In the genomic region with DNA sequence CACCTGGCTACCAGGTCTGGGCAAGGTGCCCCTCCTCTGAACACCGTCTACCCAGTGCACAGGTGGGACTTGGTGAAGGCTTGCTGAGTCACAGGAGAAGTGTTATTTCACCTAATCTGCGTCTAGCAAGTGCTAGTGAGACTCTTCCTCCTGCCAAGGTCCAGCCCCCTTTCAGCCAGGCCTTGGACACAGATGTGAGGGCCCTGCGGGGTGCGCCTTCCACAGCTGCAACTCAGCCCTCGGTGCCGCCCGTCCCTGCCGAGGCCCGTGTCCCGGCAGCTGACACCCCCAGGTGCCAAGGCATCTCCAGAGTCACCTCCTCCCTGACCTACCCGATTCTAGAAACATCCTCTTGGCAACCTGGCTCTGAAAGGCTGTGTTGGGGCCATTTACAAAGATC, we compare ENCODE assay signal across 20 cellular contexts. TPM values are rescaled to one million over a fixed set of nuclear protein-coding genes. Genes with fewer than 3 reads are reported as not detected.
DNase-seq lines count a peak whose midpoint lies in the region; ATAC-seq and TF ChIP-seq lines count a peak whose summit lies in the region.
"Had no signal": no experiment of that assay in that cellular context is flagged by ENCODE, and none has a peak within 500 bp of the region (broad histone marks: within the 10 kb centered on the region; RNA-seq: fewer than 3 reads in every experiment).

No MANE protein-coding gene starts in this region.

- H2AFZ ChIP-seq in SK-N-SH (ENCODE audit: low read depth) (no peak overlapping the region), neuronal stem cell (ENCODE audit: low read length) (no peak overlapping the region)

- no peaks in the 10 kb centered on the region for H3K9me2 ChIP-seq in SK-N-SH

- H3K4me1 ChIP-seq in SK-N-SH (ENCODE audit: control insufficient read depth in 1 of 2, insufficient read depth in 2 of 2, low read depth in 1 of 2, low read length in 1 of 2) (peaks cover 0 to 36% of the 10 kb centered on the region in 2 experiments; a peak in 2 of 4 replicates), neuronal stem cell (ENCODE audit: control insufficient read depth in 2 of 2, insufficient read depth in 1 of 2, low read depth in 1 of 2, low read length in 2 of 2) (peaks cover 0 to 2% of the 10 kb centered on the region in 2 donors), aorta (ENCODE audit: control insufficient read depth in 1 of 2, insufficient read depth in 2 of 2, low read length in 2 of 2) (no peaks in the 10 kb centered on the region), body of pancreas (no peaks in the 10 kb centered on the region)
- H3K4me1 ChIP-seq: SJSA1 had no signal

- POLR2A ChIA-PET in SK-N-SH (lab: Yijun Ruan, JAX): interaction anchor here (1.0 kb wide), 1 partner anchor 9 kb away, joined by 4 read pairs; no protein-coding TSS in a partner anchor

- H3K27me3 ChIP-seq in SK-N-SH (ENCODE audit: insufficient read depth) (no peaks in the 10 kb centered on the region), dorsolateral prefrontal cortex (peaks cover 0 to 7% (median 0%) of the 10 kb centered on the region in 45 donors), neuronal stem cell (ENCODE audit: control insufficient read depth in 3 of 3, insufficient read depth in 3 of 3, low read depth in 1 of 3, low read length in 3 of 3) (no peaks in the 10 kb centered on the region), aorta (ENCODE audit: control insufficient read depth in 1 of 2, insufficient read depth in 2 of 2, low read length in 1 of 2) (no peaks in the 10 kb centered on the region), body of pancreas (no peaks in the 10 kb centered on the region)
- H3K27me3 ChIP-seq: BLaER1 treated with 17β-estradiol and CSF1 and Interleukin-3, amounts not matched to agents 10 nM and 100 nM; SJSA1 had no signal

- H4K91ac ChIP-seq in neuronal stem cell (ENCODE audit: low read depth, low read length, poor library complexity): no peak overlapping the region

- TF ChIP-seq CTCF in SK-N-SH (IDR thresholded peaks at IDR 0.05) (no peak), dorsolateral prefrontal cortex (IDR thresholded peaks at IDR 0.05 in 54 of 56, conservative IDR thresholded peaks at IDR 0.05 in 2 of 56; ENCODE audit: low read depth in 1 of 56, partially characterized antibody in 56 of 56) (no peak), progenitor cell of endocrine pancreas (IDR thresholded peaks at IDR 0.05; ENCODE audit: unreplicated experiment) (no peak), body of pancreas (IDR thresholded peaks at IDR 0.05) (no peak)

- no peak overlapping the region for H3K27ac Mint-ChIP-seq in progenitor cell of endocrine pancreas
- H3K27ac Mint-ChIP-seq: CD8-positive, alpha-beta memory T cell; HFFc6 had no signal

- no peaks in the 10 kb centered on the region for H3K9me3 Mint-ChIP-seq in progenitor cell of endocrine pancreas (ENCODE audit: low read depth)
- H3K9me3 Mint-ChIP-seq: CD8-positive, alpha-beta memory T cell had no signal

- H3K18ac ChIP-seq in neuronal stem cell (ENCODE audit: low read length): peak overlapping the region; percentile 86

- peaks cover 1% of the 10 kb centered on the region for H3K36me3 Mint-ChIP-seq in progenitor cell of endocrine pancreas (ENCODE audit: insufficient read depth)
- H3K36me3 Mint-ChIP-seq: CD8-positive, alpha-beta memory T cell had no signal

- H3K14ac ChIP-seq in neuronal stem cell (ENCODE audit: low read length): no peak overlapping the region

- H2BK5ac ChIP-seq in neuronal stem cell (ENCODE audit: low read length): no peak overlapping the region

- H2BK120ac ChIP-seq in neuronal stem cell (ENCODE audit: low read depth, low read length): no peak overlapping the region

- CTCF ChIA-PET in SK-N-SH (lab: Yijun Ruan, JAX): interaction anchor here (0.7 to 2.5 kb wide), 2 partner anchors 78 to 168 kb away, joined by 3 to 10 read pairs; no protein-coding TSS in a partner anchor

- H4K8ac ChIP-seq in neuronal stem cell (ENCODE audit: low read depth, low read length): no peak overlapping the region

- intact Hi-C loops in dorsolateral prefrontal cortex (cut with DNase I) (loop anchor here in 1 of 2 donors (10.0 kb wide), 1 partner anchor 52 kb away; a partner anchor contains a TSS), aorta (cut with DNase I) (no loop called here), body of pancreas (cut with DNase I) (no loop called here)

- H3K23ac ChIP-seq in neuronal stem cell (ENCODE audit: low read depth, low read length, poor library complexity): no peak overlapping the region

- H3K4me3 Mint-ChIP-seq in progenitor cell of endocrine pancreas (ENCODE audit: low read depth): no peak overlapping the region
- H3K4me3 Mint-ChIP-seq: CD8-positive, alpha-beta memory T cell; HFFc6 had no signal

- no peak overlapping the region for H2BK12ac ChIP-seq in neuronal stem cell (ENCODE audit: low read length)

- H3K27me3 Mint-ChIP-seq in progenitor cell of endocrine pancreas: no peaks in the 10 kb centered on the region

- peak overlapping the region; percentile 85 for H2AK5ac ChIP-seq in neuronal stem cell (ENCODE audit: low read depth, low read length)

- H3K9me3 ChIP-seq in SK-N-SH: no peaks in the 10 kb centered on the region
- no peaks in the 10 kb centered on the region for H3K9me3 ChIP-seq in neuronal stem cell (replicated peaks in 1 of 2; ENCODE audit: control insufficient read depth in 2 of 2, insufficient read depth in 1 of 2, low read depth in 1 of 2, low read length in 2 of 2)
- no peaks in the 10 kb centered on the region for H3K9me3 ChIP-seq in aorta (ENCODE audit: control insufficient read depth, low read length)
- no peaks in the 10 kb centered on the region for H3K9me3 ChIP-seq in body of pancreas
- H3K9me3 ChIP-seq: BLaER1 treated with 17β-estradiol and CSF1 and Interleukin-3, amounts not matched to agents 10 nM and 100 nM; SJSA1 had no signal

- no peaks in the 10 kb centered on the region for H3K36me3 ChIP-seq in SK-N-SH (replicated peaks in 1 of 2; ENCODE audit: control insufficient read depth in 1 of 2, insufficient read depth in 2 of 2, low read length in 1 of 2)
- no peaks in the 10 kb centered on the region for H3K36me3 ChIP-seq in neuronal stem cell (replicated peaks in 1 of 2; ENCODE audit: control insufficient read depth in 2 of 2, insufficient read depth in 2 of 2, low read length in 2 of 2)
- H3K36me3 ChIP-seq in aorta (ENCODE audit: control insufficient read depth in 1 of 2, insufficient read depth in 2 of 2, low read length in 1 of 2): no peaks in the 10 kb centered on the region
- no peaks in the 10 kb centered on the region for H3K36me3 ChIP-seq in body of pancreas (replicated peaks in 1 of 2; ENCODE audit: insufficient read depth in 1 of 2, low read depth in 2 of 2)
- H3K36me3 ChIP-seq: BLaER1 treated with 17β-estradiol and CSF1 and Interleukin-3, amounts not matched to agents 10 nM and 100 nM; SJSA1 had no signal

- no peaks in the 10 kb centered on the region for H3K79me2 ChIP-seq in SK-N-SH (ENCODE audit: insufficient read depth)

- H3K4me3 ChIP-seq in SK-N-SH (ENCODE audit: low read depth in 2 of 2, low read length in 1 of 2) (no peak overlapping the region), dorsolateral prefrontal cortex (no peak overlapping the region), neuronal stem cell (ENCODE audit: low read length in 2 of 2) (no peak overlapping the region), aorta (ENCODE audit: low read length in 2 of 2) (no peak overlapping the region), body of pancreas (no peak overlapping the region)
- H3K4me3 ChIP-seq: BLaER1 treated with 17β-estradiol and CSF1 and Interleukin-3, amounts not matched to agents 10 nM and 100 nM; SJSA1 had no signal

- H3K9ac ChIP-seq in SK-N-SH: no peak overlapping the region
- no peak overlapping the region for H3K9ac ChIP-seq in neuronal stem cell (ENCODE audit: low read depth, low read length, poor library complexity)
- H3K9ac ChIP-seq: BLaER1 treated with 17β-estradiol and CSF1 and Interleukin-3, amounts not matched to agents 10 nM and 100 nM had no signal

- no peak for TF ChIP-seq POLR2A in body of pancreas (IDR thresholded peaks at IDR 0.05)

- H3F3A ChIP-seq in SK-N-SH (replicated peaks; ENCODE audit: insufficient read depth): no peaks in the 10 kb centered on the region

- WGBS in SK-N-SH (ENCODE audit: low lambda C conversion rate): 53% methylated on average over 4 of the region's 11 CpGs
- WGBS in neuronal stem cell (ENCODE audit: extremely low coverage in 2 of 2, insufficient read length in 2 of 2, insufficient replicate concordance in 1 of 2), 2 donors: no CpG with 5 or more reads among the region's 11 CpGs
- 81 to 82% methylated on average over 11 of the region's 11 CpGs for WGBS in aorta, 2 donors
- WGBS in body of pancreas, 2 donors: 72 to 75% methylated on average over 10 to 11 of the region's 11 CpGs

- ATAC-seq in SK-N-SH treated with all-trans-retinoic acid at 6 μM for 48 hours (no peak), aorta (ENCODE audit: low FRiP score) (no peak), body of pancreas (no peak)
- ATAC-seq: PC-3 had no signal

- H4K20me1 ChIP-seq in SK-N-SH (ENCODE audit: insufficient read depth): no peaks in the 10 kb centered on the region
- H4K20me1 ChIP-seq: BLaER1 treated with 17β-estradiol and CSF1 and Interleukin-3, amounts not matched to agents 10 nM and 100 nM had no signal

- H2BK15ac ChIP-seq in neuronal stem cell (ENCODE audit: low read length): no peak overlapping the region

- no peak overlapping the region for H3K4ac ChIP-seq in neuronal stem cell (ENCODE audit: low read length)

- peaks cover 1% of the 10 kb centered on the region for H3K79me1 ChIP-seq in neuronal stem cell (ENCODE audit: low read depth, low read length)

- H3K27ac ChIP-seq in SK-N-SH (ENCODE audit: low read depth in 2 of 2, low read length in 1 of 2) (peak overlapping the region in 1 of 2 experiments; percentile 56; a peak in 2 of 4 replicates), dorsolateral prefrontal cortex (peak overlapping the region in 57 of 59 donors; percentile 6 to 93 (median 79)), neuronal stem cell (replicated peaks; ENCODE audit: low read length) (no peak overlapping the region), aorta (ENCODE audit: low read depth in 1 of 2, low read length in 2 of 2) (no peak overlapping the region), body of pancreas (no peak overlapping the region)
- H3K27ac ChIP-seq: BLaER1 treated with 17β-estradiol and CSF1 and Interleukin-3, amounts not matched to agents 10 nM and 100 nM; SJSA1 had no signal

- H3K4me2 ChIP-seq in SK-N-SH: no peak overlapping the region
- no peak overlapping the region for H3K4me2 ChIP-seq in neuronal stem cell (ENCODE audit: insufficient read depth, low read length, poor library complexity, severe bottlenecking)
- H3K4me2 ChIP-seq: BLaER1 treated with 17β-estradiol and CSF1 and Interleukin-3, amounts not matched to agents 10 nM and 100 nM had no signal

- no peak for TF ChIP-seq EP300 in SK-N-SH (IDR thresholded peaks at IDR 0.05; ENCODE audit: borderline replicate concordance in 1 of 2, low read depth in 1 of 2, low read length in 1 of 2)

- no peaks in the 10 kb centered on the region for H3K4me1 Mint-ChIP-seq in progenitor cell of endocrine pancreas (ENCODE audit: low read depth)
- H3K4me1 Mint-ChIP-seq: CD8-positive, alpha-beta memory T cell had no signal

- no peak for TF ChIP-seq RAD21 in SK-N-SH (IDR thresholded peaks at IDR 0.05; ENCODE audit: low read length)

- DNase-seq in SK-N-SH: peak; percentile 40
- DNase-seq in dorsolateral prefrontal cortex: peak in 1 of 10 donors; percentile 28
- no peak for DNase-seq in neuronal stem cell (ENCODE audit: low spot score)
- peak; percentile 28 to 54 for DNase-seq in aorta
- no peak for DNase-seq in progenitor cell of endocrine pancreas (ENCODE audit: low spot score, unreplicated experiment)
- no peak for DNase-seq in epidermal melanocyte (ENCODE audit: insufficient read length, low spot score)
- DNase-seq in body of pancreas: no peak
- DNase-seq: CD8-positive, alpha-beta memory T cell; EL; GOT3; HFFc6; NCI-H1105 treated with DMSO at 0.1 percent for 48 hours; NCI-H1694 treated with DMSO at 0.1 percent for 48 hours; NCI-H446; PC-3 had no signal

RNA-seq across cellular contexts. Expression of a gene that starts 55.1 kb away (rescaled TPM):
- polyA plus RNA-seq in SK-N-SH (2012; rRNA removed) (0.18 and 0.24 TPM in 2 replicates), aorta (under 1 TPM; 0.38 to 0.69 TPM)
- polyA plus RNA-seq in SK-N-SH (2012; cell fraction: cytosol; rRNA removed): 0.23 and 0.49 TPM in 2 replicates
- 0.15 and 0.56 TPM in 2 replicates for polyA plus RNA-seq in SK-N-SH (2012; cell fraction: nucleus; rRNA removed)
- total RNA-seq in dorsolateral prefrontal cortex (10 to 100 TPM in 75 of 120 experiments, 1 to 10 TPM in 45; 1.8 to 88.2 (median 11.1) TPM), aorta (1 to 10 TPM; 6.7 to 8.9 TPM), progenitor cell of endocrine pancreas (3.2 and 4.0 TPM in 2 replicates), body of pancreas (under 1 TPM; 0.26 to 0.33 TPM)
- 4.4 TPM for polyA plus RNA-seq in neuronal stem cell (2013, experiment 1 of 2)
- polyA plus RNA-seq in neuronal stem cell (2013, experiment 2 of 2): 4.2 TPM
- total RNA-seq: A172; CD8-positive, alpha-beta memory T cell; HFFc6; LHCN-M2; SJSA1 had no signal
- polyA plus RNA-seq: CD8-positive, alpha-beta memory T cell had no signal

Comparison
In these comparisons a context has a peak if more than half of its experiments do, and no peak if none do; other contexts are left out.
1. DNase-seq: peak in SK-N-SH (single experiment) and aorta (2 of 2); none in neuronal stem cell (single experiment), progenitor cell of endocrine pancreas (single experiment), epidermal melanocyte (single experiment) and body of pancreas (0 of 4).
2. H3K27ac ChIP-seq: peak in dorsolateral prefrontal cortex (57 of 59); none in neuronal stem cell (single experiment), aorta (0 of 2) and body of pancreas (0 of 4).